In genomic region chr9:6590772-6591384, GRCh38 we compare ENCODE assay signal across 26 cellular contexts. TPM values are rescaled to one million over a fixed set of nuclear protein-coding genes. Genes with fewer than 3 reads are reported as not detected.
DNase-seq lines count a peak whose midpoint lies in the region; ATAC-seq, FAIRE-seq and TF ChIP-seq lines count a peak whose summit lies in the region.
"Had no signal": no experiment of that assay in that cellular context is flagged by ENCODE, and none has a peak within 500 bp of the region (broad histone marks: within the 10 kb centered on the region; RNA-seq: fewer than 3 reads in every experiment).

No MANE protein-coding gene starts in this region.

- CTCF ChIA-PET in A549 (lab: Yijun Ruan, JAX): interaction anchor here (0.5 to 9.3 kb wide), 5 partner anchors 11 to 95 kb away, joined by 3 to 111 read pairs (median 3); no protein-coding TSS in a partner anchor
- CTCF ChIA-PET in PC-3 (lab: Charles Lee): no interaction called here

- H3K4me1 ChIP-seq in A549: peaks cover 11% of the 10 kb centered on the region
- no peaks in the 10 kb centered on the region for H3K4me1 ChIP-seq in HUES6 (ENCODE audit: control insufficient read depth, insufficient read depth, low read length)
- no peaks in the 10 kb centered on the region for H3K4me1 ChIP-seq in PC-3 (ENCODE audit: insufficient read depth, low read length)
- H3K4me1 ChIP-seq in hepatocyte (ENCODE audit: insufficient read depth): peaks cover 7% of the 10 kb centered on the region
- H3K4me1 ChIP-seq: prostate gland, upper lobe of left lung had no signal

- TF ChIP-seq CTCF in A549 (IDR thresholded peaks at IDR 0.05) (no peak), PC-3 (conservative IDR thresholded peaks at IDR 0.05; ENCODE audit: low read depth, low read length) (no peak), hepatocyte (IDR thresholded peaks at IDR 0.05; ENCODE audit: poor library complexity) (no peak)

- ATAC-seq in A549: no peak
- ATAC-seq in PC-3: peak; percentile 66

- no TSS peak for BruUV-seq in PC-3 (replicated peaks; lab: Mats Ljungman, UMichigan)

- H3F3A ChIP-seq in PC-3 (ENCODE audit: low read length, unreplicated experiment): no peaks in the 10 kb centered on the region

- intact Hi-C loops in PC-3 (cut with micrococcal nuclease): no loop called here

- H3K27ac ChIP-seq in A549: no peak overlapping the region
- H3K27ac ChIP-seq in HUES6 (ENCODE audit: low read depth, low read length): no peak overlapping the region
- H3K27ac ChIP-seq in PC-3 (ENCODE audit: low read length): no peak overlapping the region
- no peak overlapping the region for H3K27ac ChIP-seq in hepatocyte
- H3K27ac ChIP-seq: cardiac muscle cell, KMS-11, neutrophil, prostate gland, upper lobe of left lung had no signal

- no peak overlapping the region for H2AFZ ChIP-seq in PC-3 (ENCODE audit: low read length)
- H2AFZ ChIP-seq in hepatocyte: no peak overlapping the region

- H3K27me3 ChIP-seq in HUES6 (ENCODE audit: control insufficient read depth, insufficient read depth, low read length): no peaks in the 10 kb centered on the region
- H3K27me3 ChIP-seq in PC-3 (ENCODE audit: low read length): no peaks in the 10 kb centered on the region
- no peaks in the 10 kb centered on the region for H3K27me3 ChIP-seq in hepatocyte
- H3K27me3 ChIP-seq: cardiac muscle cell, upper lobe of left lung had no signal

- TF ChIP-seq RAD21 in A549 (conservative IDR thresholded peaks at IDR 0.05 in 1 of 2, IDR thresholded peaks at IDR 0.05 in 1 of 2): no peak

- 57% methylated on average over 2 of the region's 2 CpGs for WGBS in A549 (ENCODE audit: missing lambda C conversion rate)
- 20% methylated on average over 2 of the region's 2 CpGs for WGBS in hepatocyte (ENCODE audit: low lambda C conversion rate, missing lambda C conversion rate)

- H3K36me3 ChIP-seq in HUES6 (ENCODE audit: control insufficient read depth, insufficient read depth, low read length): peaks cover 84% of the 10 kb centered on the region
- no peaks in the 10 kb centered on the region for H3K36me3 ChIP-seq in PC-3 (ENCODE audit: low read depth, low read length)
- no peaks in the 10 kb centered on the region for H3K36me3 ChIP-seq in hepatocyte (replicated peaks; ENCODE audit: insufficient read depth, low read depth)
- H3K36me3 ChIP-seq: cardiac muscle cell, neutrophil, prostate gland, upper lobe of left lung had no signal

- FAIRE-seq in A549 (lab: Jason Lieb, UNC): no peak
- FAIRE-seq: A204.1, GM19239 had no signal

- POLR2A ChIA-PET in A549 (lab: Yijun Ruan, JAX): no interaction called here
- POLR2A ChIA-PET in PC-3 (lab: Charles Lee; ENCODE audit: unreplicated experiment): no interaction called here

- H3K9me3 ChIP-seq in A549: no peaks in the 10 kb centered on the region
- H3K9me3 ChIP-seq in HUES6 (ENCODE audit: control insufficient read depth, insufficient read depth, low read depth, low read length): no peaks in the 10 kb centered on the region
- no peaks in the 10 kb centered on the region for H3K9me3 ChIP-seq in PC-3 (ENCODE audit: low read length)
- no peaks in the 10 kb centered on the region for H3K9me3 ChIP-seq in hepatocyte (ENCODE audit: low read depth)
- H3K9me3 ChIP-seq: neutrophil, prostate gland, upper lobe of left lung had no signal

- TF ChIP-seq EP300 in A549 (IDR thresholded peaks at IDR 0.05): no peak

- no peaks in the 10 kb centered on the region for H3K9me2 ChIP-seq in PC-3 (replicated peaks; ENCODE audit: low read length)
- H3K9me2 ChIP-seq in hepatocyte (replicated peaks; ENCODE audit: insufficient read depth): no peaks in the 10 kb centered on the region

- H4K20me1 ChIP-seq in PC-3 (ENCODE audit: low read length) (no peaks in the 10 kb centered on the region), hepatocyte (ENCODE audit: insufficient read depth, poor library complexity, severe bottlenecking) (no peaks in the 10 kb centered on the region)

- H3K9ac ChIP-seq in HUES6 (ENCODE audit: low read length) (peak overlapping the region; percentile 41), PC-3 (ENCODE audit: low read length) (no peak overlapping the region)
- H3K9ac ChIP-seq: KMS-11 had no signal

- H3K79me2 ChIP-seq in PC-3 (ENCODE audit: low read length) (no peaks in the 10 kb centered on the region), hepatocyte (no peaks in the 10 kb centered on the region)

- TF ChIP-seq POLR2A in A549 (IDR thresholded peaks at IDR 0.05; ENCODE audit: low read length) (no peak), erythroblast (IDR thresholded peaks at IDR 0.05; ENCODE audit: low read length) (no peak)

- no peak overlapping the region for H3K4me3 ChIP-seq in A549
- no peak overlapping the region for H3K4me3 ChIP-seq in HUES6 (ENCODE audit: low read depth, low read length)
- H3K4me3 ChIP-seq in PC-3 (ENCODE audit: low read length): no peak overlapping the region
- H3K4me3 ChIP-seq in hepatocyte: no peak overlapping the region
- H3K4me3 ChIP-seq: cardiac muscle cell, prostate gland, upper lobe of left lung had no signal

- peak overlapping the region; percentile 13; the same call in 2 of the 3 replicates for H3K4me2 ChIP-seq in A549
- no peak overlapping the region for H3K4me2 ChIP-seq in PC-3 (ENCODE audit: low read length)
- no peak overlapping the region for H3K4me2 ChIP-seq in hepatocyte
- H3K4me2 ChIP-seq: KMS-11 had no signal

- no peak for DNase-seq in A549 (ENCODE audit: low read depth in 1 of 2, low spot score in 1 of 2)
- DNase-seq in PC-3: no peak
- DNase-seq in hepatocyte (ENCODE audit: low spot score): peak; percentile 36
- DNase-seq in hippocampal formation (lab: John Stamatoyannopoulos, UW): no peak
- no peak for DNase-seq in effector CD8-positive, alpha-beta T cell (lab: John Stamatoyannopoulos, UW)
- DNase-seq in erythroblast (lab: John Stamatoyannopoulos, UW): no peak
- DNase-seq in SHP77 treated with DMSO at 0.1 percent for 48 hours (lab: John Stamatoyannopoulos, UW): no peak
- DNase-seq: activated B cell treated with CpG ODN at 0.5 μM for 24 hours, COR-L47, cortex of kidney, EL, mammary epithelial cell, NCI-H1694, NCI-H2171 treated with DMSO at 0.1 percent for 48 hours, NCI-H82, OCI-M1, SHP77, upper lobe of left lung had no signal

TF ChIP-seq in A549, 52 proteins besides CTCF, POLR2A, EP300 and RAD21:
- no peak for TF ChIP-seq ATOH8 (CRISPR knock-in tag; IDR thresholded peaks at IDR 0.05; ENCODE audit: low read depth)
- no peak for TF ChIP-seq RARB (CRISPR knock-in tag; IDR thresholded peaks at IDR 0.05)
- no peak for TF ChIP-seq FOXS1 (CRISPR knock-in tag; IDR thresholded peaks at IDR 0.05)
- no peak for TF ChIP-seq TP53 (CRISPR knock-in tag; IDR thresholded peaks at IDR 0.05)
- no peak for TF ChIP-seq SREBF2 (IDR thresholded peaks at IDR 0.05)
- TF ChIP-seq, protein P1, sequence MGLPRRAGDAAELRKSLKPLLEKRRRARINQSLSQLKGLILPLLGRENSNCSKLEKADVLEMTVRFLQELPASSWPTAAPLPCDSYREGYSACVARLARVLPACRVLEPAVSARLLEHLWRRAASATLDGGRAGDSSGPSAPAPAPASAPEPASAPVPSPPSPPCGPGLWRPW (IDR thresholded peaks at IDR 0.05): no peak

RNA-seq across cellular contexts. Expression of gene GLDC, which starts 54.7 kb away (rescaled TPM):
- polyA plus RNA-seq in A549 (2011; rRNA removed) (18.8 and 20.6 TPM in 2 replicates), A549 (2017; fragmentation: RNase III; extraction: RNeasy Plus Mini Kit Qiagen cat#74134 plus additional on column Dnase treatment) (16.7 to 18.9 TPM (median 17.4 TPM) in 3 replicates), hepatocyte (9.7 and 15.6 TPM in 2 replicates)
- 12.7 and 16.5 TPM in 2 replicates for polyA plus RNA-seq in A549 (2012; cell fraction: cytosol; rRNA removed)
- polyA plus RNA-seq in A549 (2012; cell fraction: nucleus; rRNA removed): 34.8 and 47.9 TPM in 2 replicates
- 20.5 and 26.9 TPM in 2 replicates for polyA minus RNA-seq in A549 (2011; rRNA and poly(A)+ RNA removed)
- total RNA-seq in PC-3 (2014; rRNA removed) (5.4 and 8.1 TPM in 2 replicates), hepatocyte (18.4 and 26.6 TPM in 2 replicates)
- total RNA-seq: subcutaneous adipose tissue had no signal
